12 cellular contexts compared by ENCODE assay signal in genomic region chr7:36175872-36176271, GRCh38. TPM values are rescaled to one million over a fixed set of nuclear protein-coding genes. Genes with fewer than 3 reads are reported as not detected.
A peak's percentile ranks its signal among the peaks of the same experiment; 100 is the strongest.
DNase-seq lines count a peak whose midpoint lies in the region; ATAC-seq, FAIRE-seq and TF ChIP-seq lines count a peak whose summit lies in the region.
"Had no signal": no experiment of that assay in that cellular context is flagged by ENCODE, and none has a peak within 500 bp of the region (broad histone marks: within the 10 kb centered on the region; RNA-seq: fewer than 3 reads in every experiment).

No MANE protein-coding gene starts in this region.

- no peak for TF ChIP-seq CTCF in A549 (IDR thresholded peaks at IDR 0.05)

- no peak overlapping the region for H3K4me2 ChIP-seq in A549

- DNase-seq in A549 (ENCODE audit: low read depth in 1 of 2, low spot score in 1 of 2) (no peak), NOMO-1 treated with DMSO at 0.1 percent for 48 hours (lab: John Stamatoyannopoulos, UW; ENCODE audit: unreplicated experiment) (peak; percentile 73), cardiac septum (ENCODE audit: low spot score) (peak; percentile 88), posterior vena cava (ENCODE audit: low spot score) (peak; percentile 83), glomerular visceral epithelial cell (ENCODE audit: extremely low spot score) (no peak)
- DNase-seq in naive thymus-derived CD8-positive, alpha-beta T cell, result no peak
- DNase-seq: colonic mucosa, H9, IMR-90, NCI-H2081 treated with DMSO at 0.1 percent for 48 hours had no signal

- H3K36me3 Mint-ChIP-seq in naive thymus-derived CD8-positive, alpha-beta T cell, result no peaks in the 10 kb centered on the region

- no peak overlapping the region for H3K4me3 Mint-ChIP-seq in naive thymus-derived CD8-positive, alpha-beta T cell
- H3K4me3 Mint-ChIP-seq: H9 had no signal

- TF ChIP-seq EP300 in A549 (IDR thresholded peaks at IDR 0.05), result no peak

- no peak overlapping the region for H3K4me3 ChIP-seq in A549
- H3K4me3 ChIP-seq: colonic mucosa had no signal

- no peaks in the 10 kb centered on the region for H3K27me3 Mint-ChIP-seq in naive thymus-derived CD8-positive, alpha-beta T cell

- WGBS in A549 (ENCODE audit: missing lambda C conversion rate), result 89% methylated on average over 7 of the region's 7 CpGs

- ATAC-seq in A549 (peak; percentile 28 to 41; a peak in 3 of 6 replicates), GM18519 (IDR thresholded peaks at IDR 0.05; ENCODE audit: low FRiP score, unreplicated experiment) (no peak), HG03196 (IDR thresholded peaks at IDR 0.05; ENCODE audit: unreplicated experiment) (no peak)
- no peak for ATAC-seq in naive thymus-derived CD8-positive, alpha-beta T cell

- FAIRE-seq in A549 (lab: Jason Lieb, UNC), result no peak

- 0 out of 3 replicates have a peak, but pooled peaks cover 2% of the 10 kb centered on the region for H3K9me3 ChIP-seq in A549
- H3K9me3 ChIP-seq: colonic mucosa had no signal

- H3K9me3 Mint-ChIP-seq in naive thymus-derived CD8-positive, alpha-beta T cell, result no peaks in the 10 kb centered on the region

- H3K27ac ChIP-seq in A549, result no peak overlapping the region; a peak in 1 of 6 replicates
- H3K27ac ChIP-seq: colonic mucosa had no signal

- no peak overlapping the region for H3K27ac Mint-ChIP-seq in naive thymus-derived CD8-positive, alpha-beta T cell

- no peaks in the 10 kb centered on the region for H3K4me1 ChIP-seq in A549
- H3K4me1 ChIP-seq: colonic mucosa had no signal

- no peak for TF ChIP-seq RAD21 in A549 (conservative IDR thresholded peaks at IDR 0.05 in 1 of 2, IDR thresholded peaks at IDR 0.05 in 1 of 2)

- TF ChIP-seq POLR2A in A549 (IDR thresholded peaks at IDR 0.05; ENCODE audit: low read length), result no peak

- POLR2A ChIA-PET in A549 (lab: Yijun Ruan, JAX), result no interaction called here
- POLR2A ChIA-PET in naive thymus-derived CD8-positive, alpha-beta T cell (lab: Charles Lee), result no interaction called here

- CTCF ChIA-PET in A549 (lab: Yijun Ruan, JAX), result interaction anchor here (0.9 kb wide), 1 partner anchor 9 kb away, joined by 3 read pairs; no protein-coding TSS in a partner anchor

- intact Hi-C loops in cardiac septum (cut with DNase I), result no loop called here
- intact Hi-C loops in posterior vena cava (cut with DNase I), result no loop called here

- H3K4me1 Mint-ChIP-seq in naive thymus-derived CD8-positive, alpha-beta T cell, result peaks cover 0 to 10% (median 4%) of the 10 kb centered on the region in 4 donors

TF ChIP-seq in A549, 52 proteins besides CTCF, POLR2A, EP300 and RAD21:
- TF ChIP-seq NR3C1 (IDR thresholded peaks at IDR 0.05), result no peak
- no peak for TF ChIP-seq JUN (IDR thresholded peaks at IDR 0.05)

RNA-seq across cellular contexts. Expression of gene EEPD1, which starts 22.8 kb away (rescaled TPM):
- polyA plus RNA-seq in A549 (2011; rRNA removed) (14.2 and 16.0 TPM in 2 replicates), A549 (2017; fragmentation: RNase III; extraction: RNeasy Plus Mini Kit Qiagen cat#74134 plus additional on column Dnase treatment) (22.1 to 25.9 TPM (median 24.3 TPM) in 3 replicates)
- 20.3 and 22.7 TPM in 2 replicates for polyA plus RNA-seq in A549 (2012; cell fraction: cytosol; rRNA removed)
- polyA plus RNA-seq in A549 (2012; cell fraction: nucleus; rRNA removed), result 60.4 and 64.3 TPM in 2 replicates
- 8.3 and 12.0 TPM in 2 replicates for polyA minus RNA-seq in A549 (2011; rRNA and poly(A)+ RNA removed)
- total RNA-seq in cardiac septum (6.6 TPM), posterior vena cava (10 to 100 TPM in 1 of 2 donors, 1 to 10 TPM in 1; 9.7 to 10.4 TPM)
- total RNA-seq in naive thymus-derived CD8-positive, alpha-beta T cell, result 1 to 10 TPM in 1 of 2 experiments, under 1 TPM in 1; 0.86 to 1.2 TPM
- polyA plus RNA-seq in naive thymus-derived CD8-positive, alpha-beta T cell, result 1 to 10 TPM; 3.6 to 6.3 (median 5.1) TPM

Comparison
In these comparisons a context has a peak if more than half of its experiments do, and no peak if none do; other contexts are left out.
1. ATAC-seq: peak in A549 (2 of 2); none in naive thymus-derived CD8-positive, alpha-beta T cell (0 of 2), GM18519 (single experiment) and HG03196 (single experiment).
2. DNase-seq: peak in NOMO-1 treated with DMSO at 0.1 percent for 48 hours (single experiment), cardiac septum (single experiment) and posterior vena cava (single experiment); none in A549 (0 of 2), naive thymus-derived CD8-positive, alpha-beta T cell (0 of 10) and glomerular visceral epithelial cell (single experiment).